Comparison of ENCODE assay signal across 8 cellular contexts in the genomic region with DNA sequence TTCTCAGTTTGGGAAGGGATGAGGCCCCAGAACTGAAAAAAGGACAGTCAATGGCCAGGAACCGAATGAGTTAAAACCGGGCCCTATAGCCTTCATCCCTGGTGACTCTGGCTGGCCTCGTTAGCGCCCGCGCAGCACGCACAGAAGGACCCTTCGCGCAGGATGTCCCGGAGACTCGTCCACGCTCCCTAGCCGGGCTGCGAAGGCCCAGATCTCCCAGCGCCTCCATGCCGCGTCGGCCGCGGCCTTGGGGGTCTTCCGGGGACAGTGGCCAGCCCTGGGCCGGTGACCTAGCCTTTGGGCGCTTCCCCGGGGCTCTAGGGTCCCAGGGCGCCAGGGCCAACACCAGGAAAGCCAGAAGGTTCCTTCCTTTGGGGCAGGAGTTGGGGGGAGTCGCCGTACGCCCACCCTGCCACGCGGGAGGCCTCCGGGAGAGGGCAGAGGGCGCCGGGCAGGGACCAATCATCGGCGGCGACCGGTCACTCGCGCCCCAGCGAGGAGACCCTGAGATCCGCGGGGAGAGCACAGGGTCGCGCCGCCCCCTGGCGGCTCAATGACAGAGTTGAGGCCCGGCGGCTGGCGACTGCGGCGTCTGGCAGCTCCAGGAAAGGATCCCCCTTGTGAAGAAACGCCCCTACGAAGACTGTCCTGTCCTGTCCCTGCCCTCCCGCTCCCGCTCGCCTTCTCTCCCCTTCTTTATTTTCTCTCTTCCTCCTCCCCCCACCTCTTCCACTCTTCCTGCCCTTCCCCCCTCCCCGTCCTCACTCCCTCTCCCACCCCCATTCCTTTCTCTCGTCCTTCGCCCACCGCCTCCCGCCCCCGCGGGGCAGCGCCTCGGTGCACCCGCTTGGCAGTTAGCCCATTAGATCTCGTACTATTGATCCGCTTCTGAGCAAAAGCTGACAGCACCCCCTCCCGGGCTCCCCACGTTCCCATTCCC.
DNase-seq lines count a peak whose midpoint lies in the region; ATAC-seq and TF ChIP-seq lines count a peak whose summit lies in the region.

No MANE protein-coding gene starts in this region.

- peak overlapping the region; percentile 58 for H3K4me3 Mint-ChIP-seq in activated T-helper 2 cell treated with anti-CD3 and anti-CD28 coated beads, Interferon-gamma antibody, Interleukin-2, Interleukin-4, amounts not matched to agents 10 μg/mL and 5 μg/mL and 100 μg/mL, durations not matched to agents 14 hours and 24 hours and 36 hours (ENCODE audit: low read depth)

- H3K79me2 ChIP-seq in PC-3 (ENCODE audit: low read length) (no peaks in the 10 kb centered on the region), osteoblast (ENCODE audit: insufficient read depth, low read length) (no peaks in the 10 kb centered on the region)

- TF ChIP-seq CTCF in BJ (IDR thresholded peaks at IDR 0.05; ENCODE audit: insufficient read depth, low read depth, low read length) (peak; percentile 69), PC-3 (conservative IDR thresholded peaks at IDR 0.05; ENCODE audit: low read depth, low read length) (peak; percentile 52), fibroblast of villous mesenchyme (IDR thresholded peaks at IDR 0.05; ENCODE audit: insufficient read depth, low read depth, low read length) (peak; percentile 56), osteoblast (IDR thresholded peaks at IDR 0.05; ENCODE audit: extremely low read depth, low read depth, low read length) (peak; percentile 45)

- no peaks in the 10 kb centered on the region for H3F3A ChIP-seq in PC-3 (ENCODE audit: low read length, unreplicated experiment)

- H3K36me3 Mint-ChIP-seq in activated T-helper 2 cell treated with anti-CD3 and anti-CD28 coated beads, Interferon-gamma antibody, Interleukin-2, Interleukin-4, amounts not matched to agents 10 μg/mL and 5 μg/mL and 100 μg/mL, durations not matched to agents 14 hours and 24 hours and 36 hours (ENCODE audit: low read depth), result no peaks in the 10 kb centered on the region

- H2AFZ ChIP-seq in PC-3 (ENCODE audit: low read length) (peak overlapping the region; percentile 78), osteoblast (ENCODE audit: low read length) (peak overlapping the region; percentile 53)

- no peaks in the 10 kb centered on the region for H3K4me1 Mint-ChIP-seq in activated T-helper 2 cell treated with anti-CD3 and anti-CD28 coated beads, Interferon-gamma antibody, Interleukin-2, Interleukin-4, amounts not matched to agents 10 μg/mL and 5 μg/mL and 100 μg/mL, durations not matched to agents 14 hours and 24 hours and 36 hours (ENCODE audit: low read depth)

- H3K4me3 ChIP-seq in BJ (ENCODE audit: low read depth, low read length) (peak overlapping the region; percentile 40), PC-3 (ENCODE audit: low read length) (peak overlapping the region; percentile 69), fibroblast of villous mesenchyme (ENCODE audit: low read depth, low read length) (peak overlapping the region; percentile 51), osteoblast (ENCODE audit: insufficient read depth, low read length) (peak overlapping the region; percentile 68)

- no TSS peak for BruUV-seq in PC-3 (replicated peaks; lab: Mats Ljungman, UMichigan)

- intact Hi-C loops in PC-3 (cut with micrococcal nuclease), result loop anchor here (1.0 to 5.0 kb wide), 2 partner anchors 19 to 79 kb away; no protein-coding TSS in a partner anchor
- intact Hi-C loops in activated T-helper 2 cell treated with anti-CD3 and anti-CD28 coated beads, Interferon-gamma antibody, Interleukin-2, Interleukin-4, amounts not matched to agents 10 μg/mL and 5 μg/mL and 100 μg/mL, durations not matched to agents 14 hours and 24 hours and 36 hours (cut with micrococcal nuclease), result loop anchor here (2.0 to 5.0 kb wide), 3 partner anchors 54 to 544 kb away; partner anchors contain the start of gene PAX2

- H3K9me2 ChIP-seq in PC-3 (replicated peaks; ENCODE audit: low read length), result no peaks in the 10 kb centered on the region

- peaks cover 66% of the 10 kb centered on the region for H3K27me3 Mint-ChIP-seq in activated T-helper 2 cell treated with anti-CD3 and anti-CD28 coated beads, Interferon-gamma antibody, Interleukin-2, Interleukin-4, amounts not matched to agents 10 μg/mL and 5 μg/mL and 100 μg/mL, durations not matched to agents 14 hours and 24 hours and 36 hours (ENCODE audit: low read depth)

- DNase-seq in BJ (ENCODE audit: low read depth) (no peak), HT1080 (ENCODE audit: low read depth) (peak; percentile 62), PC-3 (peak; percentile 19), fibroblast of villous mesenchyme (ENCODE audit: low read depth) (peak; percentile 25), osteoblast (ENCODE audit: insufficient read length, low spot score, missing footprints) (peak; percentile 94), ureter (ENCODE audit: low spot score) (peak; percentile 51)
- DNase-seq in activated T-helper 2 cell treated with anti-CD3 and anti-CD28 coated beads, Interferon-gamma antibody, Interleukin-2, Interleukin-4, amounts not matched to agents 10 μg/mL and 5 μg/mL and 100 μg/mL, durations not matched to agents 14 hours and 24 hours and 36 hours (ENCODE audit: low spot score), result no peak

- H3K9me3 Mint-ChIP-seq in activated T-helper 2 cell treated with anti-CD3 and anti-CD28 coated beads, Interferon-gamma antibody, Interleukin-2, Interleukin-4, amounts not matched to agents 10 μg/mL and 5 μg/mL and 100 μg/mL, durations not matched to agents 14 hours and 24 hours and 36 hours, result no peaks in the 10 kb centered on the region

- H3K4me1 ChIP-seq in PC-3 (ENCODE audit: insufficient read depth, low read length) (no peaks in the 10 kb centered on the region), osteoblast (ENCODE audit: insufficient read depth, low read length) (peaks cover 3% of the 10 kb centered on the region)

- no peak overlapping the region for H3K27ac Mint-ChIP-seq in activated T-helper 2 cell treated with anti-CD3 and anti-CD28 coated beads, Interferon-gamma antibody, Interleukin-2, Interleukin-4, amounts not matched to agents 10 μg/mL and 5 μg/mL and 100 μg/mL, durations not matched to agents 14 hours and 24 hours and 36 hours

- H3K9me3 ChIP-seq in PC-3 (ENCODE audit: low read length), result no peaks in the 10 kb centered on the region
- no peaks in the 10 kb centered on the region for H3K9me3 ChIP-seq in osteoblast (ENCODE audit: low read depth, low read length)

- POLR2A ChIA-PET in BJ (lab: Charles Lee), result no interaction called here
- POLR2A ChIA-PET in PC-3 (lab: Charles Lee; ENCODE audit: unreplicated experiment), result no interaction called here

- H3K36me3 ChIP-seq in BJ (ENCODE audit: control insufficient read depth, insufficient read depth, low read length) (no peaks in the 10 kb centered on the region), PC-3 (ENCODE audit: low read depth, low read length) (no peaks in the 10 kb centered on the region), osteoblast (ENCODE audit: insufficient read depth, low read length) (no peaks in the 10 kb centered on the region)

- H3K9ac ChIP-seq in PC-3 (ENCODE audit: low read length), result no peak overlapping the region

- H3K4me2 ChIP-seq in PC-3 (ENCODE audit: low read length), result peak overlapping the region; percentile 91
- peak overlapping the region; percentile 81 for H3K4me2 ChIP-seq in osteoblast (ENCODE audit: insufficient read depth, low read length)

- H3K27ac ChIP-seq in PC-3 (ENCODE audit: low read length) (no peak overlapping the region), osteoblast (ENCODE audit: low read depth, low read length) (no peak overlapping the region)

- H4K20me1 ChIP-seq in PC-3 (ENCODE audit: low read length), result no peaks in the 10 kb centered on the region
- H4K20me1 ChIP-seq in osteoblast (ENCODE audit: insufficient read depth, low read length), result no peaks in the 10 kb centered on the region

- CTCF ChIA-PET in BJ (lab: Yijun Ruan, JAX) (interaction anchor here (0.5 to 4.5 kb wide), 27 partner anchors 9 to 280 kb away, joined by 3 to 33 read pairs (median 4); no protein-coding TSS in a partner anchor), PC-3 (lab: Charles Lee) (interaction anchor here (0.6 to 2.1 kb wide), 6 partner anchors 78 to 279 kb away, joined by 3 to 11 read pairs (median 4); no protein-coding TSS in a partner anchor)

- ATAC-seq in PC-3, result peak; percentile 59
- ATAC-seq in HG02973 (IDR thresholded peaks at IDR 0.05; ENCODE audit: unreplicated experiment), result no peak

- peaks cover 46% of the 10 kb centered on the region for H3K27me3 ChIP-seq in BJ (ENCODE audit: control insufficient read depth, insufficient read depth, low read length)
- H3K27me3 ChIP-seq in PC-3 (ENCODE audit: low read length), result no peaks in the 10 kb centered on the region
- peaks cover 53% of the 10 kb centered on the region for H3K27me3 ChIP-seq in osteoblast (ENCODE audit: insufficient read depth, low read length)

Comparison
In these comparisons a context has a peak if more than half of its experiments do, and no peak if none do; other contexts are left out.
1. DNase-seq: peak in HT1080 (single experiment), PC-3 (single experiment), fibroblast of villous mesenchyme (single experiment), osteoblast (single experiment) and ureter (single experiment); none in BJ (single experiment) and activated T-helper 2 cell treated with anti-CD3 and anti-CD28 coated beads, Interferon-gamma antibody, Interleukin-2, Interleukin-4, amounts not matched to agents 10 μg/mL and 5 μg/mL and 100 μg/mL, durations not matched to agents 14 hours and 24 hours and 36 hours (single experiment).
2. Peak in every context shown above with its lines, with median percentiles within 50 percentile points of each other: H3K4me3 ChIP-seq and CTCF ChIP-seq.